In the genomic region with DNA sequence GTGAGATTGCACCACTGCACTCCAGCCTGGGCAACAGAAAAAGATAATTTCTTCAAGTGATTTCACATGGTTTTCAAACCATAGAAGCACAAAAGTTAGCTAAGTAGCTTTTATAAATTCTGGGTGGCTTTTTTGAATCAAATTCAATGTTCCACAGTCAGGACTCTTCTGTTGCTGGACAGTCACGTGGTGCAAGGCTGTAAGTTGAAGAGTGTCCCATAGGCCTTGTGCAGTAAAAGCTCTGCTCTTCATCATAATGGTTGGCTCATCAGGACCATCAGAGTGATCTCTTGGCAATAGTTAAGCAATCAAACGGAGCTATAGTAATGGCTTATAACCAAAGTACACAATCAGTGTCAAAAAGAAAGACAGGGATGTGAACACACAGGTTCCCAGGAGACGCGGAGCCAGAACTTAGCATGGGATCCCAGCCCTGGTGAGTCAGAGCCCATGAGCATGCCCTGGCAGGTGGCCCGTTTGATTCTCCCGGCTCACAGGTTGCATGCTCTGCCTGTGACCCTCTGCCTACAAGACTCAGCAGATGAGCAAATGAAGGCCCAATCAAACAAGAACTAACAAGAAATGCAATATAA, we compare ENCODE assay signal across 12 cellular contexts. TPM values are rescaled to one million over a fixed set of nuclear protein-coding genes. Genes with fewer than 3 reads are reported as not detected.
DNase-seq lines count a peak whose midpoint lies in the region; ATAC-seq and TF ChIP-seq lines count a peak whose summit lies in the region.
"Had no signal": no experiment of that assay in that cellular context is flagged by ENCODE, and none has a peak within 500 bp of the region (broad histone marks: within the 10 kb centered on the region; RNA-seq: fewer than 3 reads in every experiment).

No MANE protein-coding gene starts in this region.

- H3K4me3 ChIP-seq in LNCaP clone FGC (ENCODE audit: low read depth, low read length) (no peak overlapping the region), adrenal gland (no peak overlapping the region)
- H3K4me3 ChIP-seq: testis had no signal

- DNase-seq in LNCaP clone FGC (ENCODE audit: low read depth): peak; percentile 91
- DNase-seq in adrenal gland: peak in 5 of 7 donors; percentile 35 to 56 (median 52)
- DNase-seq in foreskin keratinocyte: peak; percentile 96 to 97
- DNase-seq in stromal cell of bone marrow (ENCODE audit: low read depth): peak; percentile 79
- no peak for DNase-seq in activated T-cell treated with anti-CD3 and anti-CD28 coated beads, Interleukin-2, amount 50 U/mL, for 4 hours
- no peak for DNase-seq in cerebellar cortex (ENCODE audit: low spot score)
- DNase-seq: NCI-H1694, T-helper 1 cell, testis had no signal

- intact Hi-C loops in adrenal gland (cut with DNase I): no loop called here

- TF ChIP-seq CTCF in LNCaP clone FGC (IDR thresholded peaks at IDR 0.05; ENCODE audit: control insufficient read depth, extremely low read depth, insufficient read depth): no peak
- TF ChIP-seq CTCF in adrenal gland (IDR thresholded peaks at IDR 0.05): no peak
- no peak for TF ChIP-seq CTCF in foreskin keratinocyte (conservative IDR thresholded peaks at IDR 0.05)

- no peak overlapping the region for H3K4me3 Mint-ChIP-seq in activated T-cell treated with anti-CD3 and anti-CD28 coated beads, Interleukin-2, amount 50 U/mL, for 4 hours
- H3K4me3 Mint-ChIP-seq: activated naive CD4-positive, alpha-beta T cell treated with anti-CD3 and anti-CD28 coated beads, Interleukin-2, amount 50 U/mL, for 24 hours; dendritic cell treated with granulocyte-macrophage colony-stimulating factor and Interleukin-4, amounts not matched to agents 40 ng/mL and 50 ng/mL, for 4 days had no signal

- no peaks in the 10 kb centered on the region for H3K9me3 ChIP-seq in adrenal gland (replicated peaks in 1 of 3)
- H3K9me3 ChIP-seq: testis had no signal

- no peaks in the 10 kb centered on the region for H3K36me3 Mint-ChIP-seq in activated T-cell treated with anti-CD3 and anti-CD28 coated beads, Interleukin-2, amount 50 U/mL, for 4 hours (ENCODE audit: insufficient read depth)
- H3K36me3 Mint-ChIP-seq: activated naive CD4-positive, alpha-beta T cell treated with anti-CD3 and anti-CD28 coated beads, Interleukin-2, amount 50 U/mL, for 24 hours had no signal

- H3K4me1 ChIP-seq in adrenal gland (replicated peaks in 1 of 2): no peaks in the 10 kb centered on the region
- peaks cover 28% of the 10 kb centered on the region for H3K4me1 ChIP-seq in foreskin keratinocyte
- H3K4me1 ChIP-seq: testis had no signal

- 54 to 74% (median 67%) methylated on average over 5 to 6 of the region's 6 CpGs for WGBS in adrenal gland, 4 donors

- no peak for TF ChIP-seq POLR2A in adrenal gland (IDR thresholded peaks at IDR 0.05)

- no peaks in the 10 kb centered on the region for H3K9me3 Mint-ChIP-seq in activated T-cell treated with anti-CD3 and anti-CD28 coated beads, Interleukin-2, amount 50 U/mL, for 4 hours
- H3K9me3 Mint-ChIP-seq: activated naive CD4-positive, alpha-beta T cell treated with anti-CD3 and anti-CD28 coated beads, Interleukin-2, amount 50 U/mL, for 24 hours; dendritic cell treated with granulocyte-macrophage colony-stimulating factor and Interleukin-4, amounts not matched to agents 40 ng/mL and 50 ng/mL, for 4 days had no signal

- H3K36me3 ChIP-seq in adrenal gland (replicated peaks in 1 of 2): no peaks in the 10 kb centered on the region

- no peak overlapping the region for H3K27ac ChIP-seq in adrenal gland
- peak overlapping the region; percentile 18 for H3K27ac ChIP-seq in foreskin keratinocyte
- H3K27ac ChIP-seq: testis had no signal

- peak; percentile 99 for ATAC-seq in foreskin keratinocyte
- ATAC-seq in GM19463 (IDR thresholded peaks at IDR 0.05; ENCODE audit: unreplicated experiment): no peak
- no peak for ATAC-seq in activated T-cell treated with anti-CD3 and anti-CD28 coated beads, Interleukin-2, amount 50 U/mL, for 4 hours

- H3K27me3 ChIP-seq in adrenal gland: no peaks in the 10 kb centered on the region
- no peaks in the 10 kb centered on the region for H3K27me3 ChIP-seq in foreskin keratinocyte
- H3K27me3 ChIP-seq: testis had no signal

- no peaks in the 10 kb centered on the region for H3K27me3 Mint-ChIP-seq in activated T-cell treated with anti-CD3 and anti-CD28 coated beads, Interleukin-2, amount 50 U/mL, for 4 hours (ENCODE audit: low read depth)
- H3K27me3 Mint-ChIP-seq: activated naive CD4-positive, alpha-beta T cell treated with anti-CD3 and anti-CD28 coated beads, Interleukin-2, amount 50 U/mL, for 24 hours; dendritic cell treated with granulocyte-macrophage colony-stimulating factor and Interleukin-4, amounts not matched to agents 40 ng/mL and 50 ng/mL, for 4 days had no signal

- peaks cover 2% of the 10 kb centered on the region for H3K4me1 Mint-ChIP-seq in activated T-cell treated with anti-CD3 and anti-CD28 coated beads, Interleukin-2, amount 50 U/mL, for 4 hours (ENCODE audit: low read depth)
- H3K4me1 Mint-ChIP-seq: activated naive CD4-positive, alpha-beta T cell treated with anti-CD3 and anti-CD28 coated beads, Interleukin-2, amount 50 U/mL, for 24 hours had no signal

RNA-seq across cellular contexts. Expression of gene GPNMB, which starts 10.8 kb away (rescaled TPM):
- total RNA-seq in adrenal gland (10 to 100 TPM; 19.9 to 92.3 (median 37.7) TPM), foreskin keratinocyte (15.1 and 19.0 TPM in 2 replicates)
- polyA plus RNA-seq in adrenal gland (10 to 100 TPM; 14.0 to 65.5 (median 24.9) TPM), foreskin keratinocyte (10.2 and 10.9 TPM in 2 replicates)
- total RNA-seq in activated T-cell treated with anti-CD3 and anti-CD28 coated beads, Interleukin-2, amount 50 U/mL, for 4 hours: under 1 TPM; 0.26 to 0.94 (median 0.71) TPM

RNA-seq across cellular contexts. Expression of gene NUP42, which starts 53.9 kb away (rescaled TPM):
- total RNA-seq in adrenal gland (10 to 100 TPM; 20.6 to 44.9 (median 30.0) TPM), foreskin keratinocyte (27.8 TPM in 2 replicates)
- polyA plus RNA-seq in adrenal gland (10 to 100 TPM; 31.1 to 38.9 (median 37.9) TPM), foreskin keratinocyte (18.3 and 21.3 TPM in 2 replicates)
- total RNA-seq in activated T-cell treated with anti-CD3 and anti-CD28 coated beads, Interleukin-2, amount 50 U/mL, for 4 hours: 10 to 100 TPM; 29.7 to 44.8 (median 31.9) TPM

Comparison
In these comparisons a context has a peak if more than half of its experiments do, and no peak if none do; other contexts are left out.
1. DNase-seq: peak in LNCaP clone FGC (single experiment), adrenal gland (5 of 7), foreskin keratinocyte (2 of 2) and stromal cell of bone marrow (single experiment); none in activated T-cell treated with anti-CD3 and anti-CD28 coated beads, Interleukin-2, amount 50 U/mL, for 4 hours (single experiment) and cerebellar cortex (single experiment).